ENCODE assay signal across 1 cellular context in genomic region chr21:32951041-32951440, GRCh38.
A peak's percentile ranks its signal among the peaks of the same experiment; 100 is the strongest.
TF ChIP-seq lines count a peak whose summit lies in the region.

No MANE protein-coding gene starts in this region.

TF ChIP-seq in H1, 55 proteins besides CTCF, POLR2A, EP300 and RAD21 (continued from another document):
- TF ChIP-seq CHD7 (IDR thresholded peaks at IDR 0.05; ENCODE audit: insufficient replicate concordance, low read length) (peak; percentile 99), TEAD4 (IDR thresholded peaks at IDR 0.05; ENCODE audit: low read depth, low read length) (no peak), BACH1 (IDR thresholded peaks at IDR 0.05; ENCODE audit: low read length) (no peak), MAFK (IDR thresholded peaks at IDR 0.05; ENCODE audit: low read depth, low read length) (peak; percentile 58; the same call in 1 of the 2 replicates)
TF ChIP-seq in H1: peak in this region for 2.
